ENCODE assay signal across 3 cellular contexts in the genomic region with DNA sequence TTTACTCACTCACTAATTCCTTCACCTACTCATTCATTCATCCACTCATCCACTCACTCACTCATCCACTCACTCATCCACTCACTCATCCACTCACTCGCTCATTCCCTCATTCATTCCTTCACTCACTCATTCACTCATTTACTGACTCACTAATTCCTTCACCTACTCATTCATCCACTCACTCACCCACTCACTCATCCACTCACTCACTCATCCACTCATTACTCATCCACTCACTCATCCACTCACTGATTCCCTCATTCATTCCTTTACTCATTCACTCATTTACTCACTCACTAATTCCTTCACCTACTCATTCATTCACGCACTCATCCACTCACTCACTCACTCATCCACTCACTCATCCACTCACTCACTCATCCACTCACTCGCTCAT. TPM values are rescaled to one million over a fixed set of nuclear protein-coding genes. Genes with fewer than 3 reads are reported as not detected.
"Had no signal": no experiment of that assay in that cellular context is flagged by ENCODE, and none has a peak within 500 bp of the region (broad histone marks: within the 10 kb centered on the region; RNA-seq: fewer than 3 reads in every experiment).

No MANE protein-coding gene starts in this region.

RNA-seq across cellular contexts. Expression of a gene that starts 15.6 kb away (rescaled TPM):
- total RNA-seq: HT1080, IMR-90 had no signal
- polyA plus RNA-seq: IgD-negative memory B cell had no signal

RNA-seq across cellular contexts. Expression of a gene that starts 49.5 kb away (rescaled TPM):
- total RNA-seq: IMR-90 had no signal
- polyA plus RNA-seq: IgD-negative memory B cell, IMR-90 had no signal
